In genomic region chr3:39220551-39221530, GRCh38 we compare ENCODE assay signal across 15 cellular contexts. TPM values are rescaled to one million over a fixed set of nuclear protein-coding genes. Genes with fewer than 3 reads are reported as not detected.
DNase-seq lines count a peak whose midpoint lies in the region; ATAC-seq, FAIRE-seq and TF ChIP-seq lines count a peak whose summit lies in the region.
"Had no signal": no experiment of that assay in that cellular context is flagged by ENCODE, and none has a peak within 500 bp of the region (broad histone marks: within the 10 kb centered on the region; RNA-seq: fewer than 3 reads in every experiment).

No MANE protein-coding gene starts in this region.

- peak; percentile 37 for ATAC-seq in GM21390 (IDR thresholded peaks at IDR 0.05; ENCODE audit: unreplicated experiment)

- H3K27me3 ChIP-seq in brain microvascular endothelial cell (replicated peaks): no peaks in the 10 kb centered on the region

- in situ Hi-C loops in ACHN (cut with HindIII; ENCODE audit: low pct_ligation_motif_present, low pct_unique_long_range_greater_than_20kb, low sequenced_read_pairs): no loop called here
- in situ Hi-C loops in brain microvascular endothelial cell (cut with HindIII; ENCODE audit: low pct_ligation_motif_present, low sequenced_read_pairs): no loop called here

- H3K9me3 Mint-ChIP-seq in CD14-positive monocyte (peaks cover 0 to 4% (median 0%) of the 10 kb centered on the region in 7 donors), endothelial cell (ENCODE audit: unreplicated experiment) (no peaks in the 10 kb centered on the region)

- peak overlapping the region in 6 of 7 donors; percentile 3 to 76 (median 52) for H3K27ac Mint-ChIP-seq in CD14-positive monocyte
- peak overlapping the region; percentile 11 for H3K27ac Mint-ChIP-seq in endothelial cell (ENCODE audit: unreplicated experiment)
- H3K27ac Mint-ChIP-seq: IgD-negative memory B cell had no signal

- no peak overlapping the region for H3K27ac ChIP-seq in brain microvascular endothelial cell
- H3K27ac ChIP-seq: C4-2B had no signal

- no peak for FAIRE-seq in frontal cortex (lab: Jason Lieb, UNC)

- H3K36me3 Mint-ChIP-seq in CD14-positive monocyte (peaks cover 0 to 1% of the 10 kb centered on the region in 2 donors), endothelial cell (ENCODE audit: low read depth, unreplicated experiment) (no peaks in the 10 kb centered on the region)
- H3K36me3 Mint-ChIP-seq: IgD-negative memory B cell had no signal

- H3K4me1 Mint-ChIP-seq in CD14-positive monocyte: peaks cover 59% of the 10 kb centered on the region
- peaks cover 16% of the 10 kb centered on the region for H3K4me1 Mint-ChIP-seq in endothelial cell (ENCODE audit: unreplicated experiment)

- no peak overlapping the region for H3K4me3 Mint-ChIP-seq in CD14-positive monocyte
- no peak overlapping the region for H3K4me3 Mint-ChIP-seq in endothelial cell (ENCODE audit: unreplicated experiment)

- intact Hi-C loops in CD14-positive monocyte (cut with micrococcal nuclease): no loop called here

- no peaks in the 10 kb centered on the region for H3K36me3 ChIP-seq in brain microvascular endothelial cell (replicated peaks)
- H3K36me3 ChIP-seq: HAP-1 had no signal

- H3K4me3 ChIP-seq in brain microvascular endothelial cell (ENCODE audit: low read depth, low read length): no peak overlapping the region
- H3K4me3 ChIP-seq: HAP-1 had no signal

- no peak for TF ChIP-seq CTCF in CD14-positive monocyte (IDR thresholded peaks at IDR 0.05)
- no peak for TF ChIP-seq CTCF in endothelial cell (IDR thresholded peaks at IDR 0.05; ENCODE audit: unreplicated experiment)
- TF ChIP-seq CTCF in brain microvascular endothelial cell (IDR thresholded peaks at IDR 0.05; ENCODE audit: low read depth, low read length, missing control alignments): no peak

- H3K27me3 Mint-ChIP-seq in CD14-positive monocyte (ENCODE audit: low read depth in 3 of 3) (peaks cover 0 to 4% (median 2%) of the 10 kb centered on the region in 3 donors), endothelial cell (ENCODE audit: unreplicated experiment) (peaks cover 3% of the 10 kb centered on the region)

- DNase-seq in CD14-positive monocyte (ENCODE audit: low spot score): no peak
- DNase-seq in NOMO-1 treated with dmso at 0.1 percent for 144 hours (lab: John Stamatoyannopoulos, UW; ENCODE audit: unreplicated experiment): peak; percentile 65
- no peak for DNase-seq in endothelial cell (ENCODE audit: low spot score)
- DNase-seq in frontal cortex (ENCODE audit: low spot score in 2 of 2): no peak
- no peak for DNase-seq in ACHN
- DNase-seq in AML-193 (lab: John Stamatoyannopoulos, UW): no peak
- no peak for DNase-seq in brain microvascular endothelial cell
- DNase-seq: activated CD4-positive, CD25-positive, alpha-beta regulatory T cell; central memory CD4-positive, alpha-beta T cell; NCI-H2171; stimulated activated naive CD4-positive, alpha-beta T cell had no signal

RNA-seq across cellular contexts. Expression of gene XIRP1, which starts 28.4 kb away (rescaled TPM):
- not detected for polyA plus RNA-seq in CD14-positive monocyte
- total RNA-seq in endothelial cell (ENCODE audit: unreplicated experiment): 0.21 TPM
- total RNA-seq in frontal cortex: not detected
- polyA plus RNA-seq: IgD-negative memory B cell had no signal

RNA-seq across cellular contexts. Expression of gene CX3CR1, which starts 59.0 kb away (rescaled TPM):
- polyA plus RNA-seq in CD14-positive monocyte: 100 to 1,000 TPM; 184 to 405 TPM
- 4.2 TPM for total RNA-seq in endothelial cell (ENCODE audit: unreplicated experiment)
- 7.3 TPM for total RNA-seq in frontal cortex
